1 cellular context compared by ENCODE assay signal in the genomic region with DNA sequence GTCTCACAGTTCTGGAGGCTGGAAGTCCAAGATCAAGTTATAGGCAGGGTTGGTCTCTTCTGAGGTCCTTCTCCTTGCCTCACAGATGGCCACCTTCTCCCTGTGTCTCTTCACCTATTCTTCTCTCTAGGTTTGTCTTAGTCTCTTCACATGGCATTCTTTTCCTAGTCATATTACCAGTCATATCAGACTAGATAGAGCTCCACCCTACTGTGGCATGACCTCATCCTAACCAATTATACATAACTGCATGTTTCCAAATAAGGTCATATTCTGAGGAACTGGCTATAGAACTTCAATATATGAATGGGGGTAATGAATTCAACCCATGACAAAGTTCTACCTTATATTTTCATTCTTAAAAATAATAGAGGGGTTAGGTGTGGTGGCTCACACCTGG.
TF ChIP-seq lines count a peak whose summit lies in the region.

No MANE protein-coding gene starts in this region.

TF ChIP-seq in IMR-90, 13 proteins besides CTCF, POLR2A, EP300 and RAD21 (continued from another document):
- no peak for TF ChIP-seq SMC3 (IDR thresholded peaks at IDR 0.05; ENCODE audit: low read depth, low read length)
- TF ChIP-seq RFX5 (IDR thresholded peaks at IDR 0.05; ENCODE audit: low read depth, low read length): no peak
- TF ChIP-seq CHD1 (IDR thresholded peaks at IDR 0.05; ENCODE audit: low read depth, low read length): no peak
- TF ChIP-seq, protein P1, sequence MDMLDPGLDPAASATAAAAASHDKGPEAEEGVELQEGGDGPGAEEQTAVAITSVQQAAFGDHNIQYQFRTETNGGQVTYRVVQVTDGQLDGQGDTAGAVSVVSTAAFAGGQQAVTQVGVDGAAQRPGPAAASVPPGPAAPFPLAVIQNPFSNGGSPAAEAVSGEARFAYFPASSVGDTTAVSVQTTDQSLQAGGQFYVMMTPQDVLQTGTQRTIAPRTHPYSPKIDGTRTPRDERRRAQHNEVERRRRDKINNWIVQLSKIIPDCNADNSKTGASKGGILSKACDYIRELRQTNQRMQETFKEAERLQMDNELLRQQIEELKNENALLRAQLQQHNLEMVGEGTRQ (IDR thresholded peaks at IDR 0.05; ENCODE audit: low read depth, low read length): no peak
- TF ChIP-seq MAZ (IDR thresholded peaks at IDR 0.05; ENCODE audit: borderline replicate concordance, low read depth, low read length): no peak
- no peak for TF ChIP-seq BHLHE40 (IDR thresholded peaks at IDR 0.05; ENCODE audit: low read depth, low read length)
- TF ChIP-seq RCOR1 (IDR thresholded peaks at IDR 0.05; ENCODE audit: insufficient replicate concordance, low read length): no peak
- TF ChIP-seq, protein P2, sequence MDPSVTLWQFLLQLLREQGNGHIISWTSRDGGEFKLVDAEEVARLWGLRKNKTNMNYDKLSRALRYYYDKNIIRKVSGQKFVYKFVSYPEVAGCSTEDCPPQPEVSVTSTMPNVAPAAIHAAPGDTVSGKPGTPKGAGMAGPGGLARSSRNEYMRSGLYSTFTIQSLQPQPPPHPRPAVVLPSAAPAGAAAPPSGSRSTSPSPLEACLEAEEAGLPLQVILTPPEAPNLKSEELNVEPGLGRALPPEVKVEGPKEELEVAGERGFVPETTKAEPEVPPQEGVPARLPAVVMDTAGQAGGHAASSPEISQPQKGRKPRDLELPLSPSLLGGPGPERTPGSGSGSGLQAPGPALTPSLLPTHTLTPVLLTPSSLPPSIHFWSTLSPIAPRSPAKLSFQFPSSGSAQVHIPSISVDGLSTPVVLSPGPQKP (IDR thresholded peaks at IDR 0.05; ENCODE audit: borderline replicate concordance, low read depth, low read length): no peak
